In the genomic region with DNA sequence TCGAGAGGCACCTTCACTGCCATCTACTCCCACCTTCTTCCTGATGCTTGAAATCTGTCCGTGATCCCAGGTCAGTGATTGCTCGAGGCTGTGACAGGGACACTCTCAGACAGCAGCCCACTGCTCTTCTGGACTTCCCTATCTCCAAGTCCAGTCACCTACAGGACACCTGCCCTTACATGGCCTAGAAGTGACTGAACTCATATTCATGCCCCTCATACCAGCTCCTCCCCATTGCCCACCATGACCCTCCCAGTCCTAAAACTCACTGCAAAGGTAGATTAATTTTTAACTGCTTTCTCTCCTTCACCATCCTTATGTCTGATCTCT, we compare ENCODE assay signal across 8 cellular contexts. TPM values are rescaled to one million over a fixed set of nuclear protein-coding genes. Genes with fewer than 3 reads are reported as not detected.
DNase-seq lines count a peak whose midpoint lies in the region; ATAC-seq and TF ChIP-seq lines count a peak whose summit lies in the region.
"Had no signal": no experiment of that assay in that cellular context is flagged by ENCODE, and none has a peak within 500 bp of the region (broad histone marks: within the 10 kb centered on the region; RNA-seq: fewer than 3 reads in every experiment).

No MANE protein-coding gene starts in this region.

- peak overlapping the region; percentile 55 for H3K4me3 Mint-ChIP-seq in T-helper 2 cell treated with Interferon-gamma antibody and Interleukin-4, amounts not matched to agents 5 μg/mL and 100 μg/mL, for 36 hours

- DNase-seq in T-helper 2 cell treated with Interferon-gamma antibody and Interleukin-4, amounts not matched to agents 5 μg/mL and 100 μg/mL, for 36 hours (ENCODE audit: low spot score), result no peak
- DNase-seq in T-helper 2 cell, result no peak
- no peak for DNase-seq in GF-D8 (lab: John Stamatoyannopoulos, UW)
- DNase-seq in central memory CD4-positive, alpha-beta T cell, result no peak
- DNase-seq: SHP77 treated with DMSO at 0.1 percent for 48 hours had no signal

- peaks cover 61% of the 10 kb centered on the region for H3K4me1 Mint-ChIP-seq in T-helper 2 cell treated with Interferon-gamma antibody and Interleukin-4, amounts not matched to agents 5 μg/mL and 100 μg/mL, for 36 hours (ENCODE audit: low read depth)

- H3K27ac ChIP-seq in gastroesophageal sphincter (peak overlapping the region; percentile 89 to 100 (median 96)), temporal lobe (ENCODE audit: low read depth, low read length) (peak overlapping the region; percentile 100)

- no peak overlapping the region for H3K4me3 ChIP-seq in gastroesophageal sphincter

- no peaks in the 10 kb centered on the region for H3K9me3 ChIP-seq in gastroesophageal sphincter

- H3K36me3 Mint-ChIP-seq in T-helper 2 cell treated with Interferon-gamma antibody and Interleukin-4, amounts not matched to agents 5 μg/mL and 100 μg/mL, for 36 hours (ENCODE audit: low read depth), result no peaks in the 10 kb centered on the region

- peaks cover 43 to 93% (median 71%) of the 10 kb centered on the region in 3 donors for H3K4me1 ChIP-seq in gastroesophageal sphincter

- no peak for TF ChIP-seq EP300 in gastroesophageal sphincter (IDR thresholded peaks at IDR 0.05)

- H3K9me3 Mint-ChIP-seq in T-helper 2 cell treated with Interferon-gamma antibody and Interleukin-4, amounts not matched to agents 5 μg/mL and 100 μg/mL, for 36 hours, result no peaks in the 10 kb centered on the region

- no peaks in the 10 kb centered on the region for H3K36me3 ChIP-seq in gastroesophageal sphincter

- WGBS in gastroesophageal sphincter (ENCODE audit: low coverage in 1 of 2), 2 donors, result 40 to 78% methylated on average over 1 to 3 of the region's 3 CpGs

- TF ChIP-seq CTCF in gastroesophageal sphincter (IDR thresholded peaks at IDR 0.05), result no peak

- no peak for ATAC-seq in gastroesophageal sphincter

- peak overlapping the region; percentile 99 for H3K27ac Mint-ChIP-seq in T-helper 2 cell treated with Interferon-gamma antibody and Interleukin-4, amounts not matched to agents 5 μg/mL and 100 μg/mL, for 36 hours

- no peak for TF ChIP-seq POLR2A in gastroesophageal sphincter (IDR thresholded peaks at IDR 0.05)

- no peaks in the 10 kb centered on the region for H3K27me3 ChIP-seq in gastroesophageal sphincter

- H3K27me3 Mint-ChIP-seq in T-helper 2 cell treated with Interferon-gamma antibody and Interleukin-4, amounts not matched to agents 5 μg/mL and 100 μg/mL, for 36 hours (ENCODE audit: low read depth), result no peaks in the 10 kb centered on the region

RNA-seq across cellular contexts. Expression of a gene that starts 7.5 kb away (rescaled TPM):
- total RNA-seq in gastroesophageal sphincter (1 to 10 TPM in 1 of 4 donors, under 1 TPM in 1, not detected in 2; 0.54 to 1.5 TPM), temporal lobe (0.25 TPM)

RNA-seq across cellular contexts. Expression of a gene that starts 40.6 kb away (rescaled TPM):
- 100 to 1,000 TPM; 453 to 676 (median 478) TPM for total RNA-seq in gastroesophageal sphincter
- 4.2 TPM for total RNA-seq in temporal lobe

RNA-seq across cellular contexts. Expression of a gene that starts 47.1 kb away (rescaled TPM):
- total RNA-seq in gastroesophageal sphincter (not detected), temporal lobe (not detected)

RNA-seq across cellular contexts. Expression of a gene that starts 51.5 kb away (rescaled TPM):
- total RNA-seq in gastroesophageal sphincter (not detected), temporal lobe (not detected)
- total RNA-seq: A172 had no signal

Comparison
In these comparisons a context has a peak if more than half of its experiments do, and no peak if none do; other contexts are left out.
1. RNA of a gene that starts 40.6 kb away (total RNA-seq): 453 to 676 TPM in gastroesophageal sphincter; 4.2 TPM in temporal lobe (single experiment); every median in the first group is over 10 times any median in the second.